Comparison of ENCODE assay signal across 27 cellular contexts in genomic region chr3:128781164-128781563, GRCh38. TPM values are rescaled to one million over a fixed set of nuclear protein-coding genes. Genes with fewer than 3 reads are reported as not detected.
DNase-seq lines count a peak whose midpoint lies in the region; ATAC-seq and TF ChIP-seq lines count a peak whose summit lies in the region.
"Had no signal": no experiment of that assay in that cellular context is flagged by ENCODE, and none has a peak within 500 bp of the region (broad histone marks: within the 10 kb centered on the region; RNA-seq: fewer than 3 reads in every experiment).

No MANE protein-coding gene starts in this region.

- DNase-seq in activated CD8-positive, alpha-beta T cell treated with anti-CD3 and anti-CD28 coated beads for 36 hours, result no peak
- no peak for DNase-seq in activated CD8-positive, alpha-beta T cell treated with anti-CD3 and anti-CD28 coated beads, Interleukin-2, amount 10 ng/mL, durations not matched to agents 7 days and 5 days
- no peak for DNase-seq in CD8-positive, alpha-beta T cell
- DNase-seq in activated naive CD8-positive, alpha-beta T cell treated with anti-CD3 and anti-CD28 coated beads for 36 hours, result no peak
- DNase-seq in Peyer's patch (no peak), NCI-H774 (lab: John Stamatoyannopoulos, UW) (no peak)
- DNase-seq in stimulated activated CD4-positive, alpha-beta T cell treated with anti-CD3 and anti-CD28 coated beads, Interleukin-4, amount 100 ng/mL, for 4 hours, result no peak
- DNase-seq: adrenal gland; AML-193; colonic mucosa; COR-L47; effector memory CD4-positive, alpha-beta T cell; foreskin melanocyte; GDM1; NCI-H1105; NCI-H1930; NCI-H345; NCI-H748 treated with DMSO at 0.1 percent for 48 hours; PC-3; right lobe of liver; stomach; transverse colon had no signal

- no peak overlapping the region for H3K4me3 ChIP-seq in CD8-positive, alpha-beta T cell (ENCODE audit: low read depth, low read length)
- no peak overlapping the region for H3K4me3 ChIP-seq in neutrophil (ENCODE audit: low read depth in 1 of 2, low read length in 1 of 2)
- H3K4me3 ChIP-seq in Peyer's patch, result no peak overlapping the region
- H3K4me3 ChIP-seq: adrenal gland, colonic mucosa, right lobe of liver, SJSA1, stomach, transverse colon had no signal

- H3K27me3 ChIP-seq in CD8-positive, alpha-beta T cell (ENCODE audit: insufficient read depth, low read length), result no peaks in the 10 kb centered on the region
- H3K27me3 ChIP-seq in neutrophil (no peaks in the 10 kb centered on the region), Peyer's patch (no peaks in the 10 kb centered on the region)
- H3K27me3 ChIP-seq: adrenal gland, colonic mucosa, right lobe of liver, SJSA1, stomach, transverse colon had no signal

- H3K4me1 Mint-ChIP-seq in activated CD8-positive, alpha-beta T cell treated with anti-CD3 and anti-CD28 coated beads for 36 hours (ENCODE audit: low read depth), result peaks cover 88% of the 10 kb centered on the region
- peaks cover 61% of the 10 kb centered on the region for H3K4me1 Mint-ChIP-seq in activated CD8-positive, alpha-beta T cell treated with anti-CD3 and anti-CD28 coated beads, Interleukin-2, amount 10 ng/mL, durations not matched to agents 7 days and 5 days (ENCODE audit: low read depth)
- H3K4me1 Mint-ChIP-seq in CD8-positive, alpha-beta T cell (ENCODE audit: low read depth), result peaks cover 83% of the 10 kb centered on the region
- H3K4me1 Mint-ChIP-seq in activated naive CD8-positive, alpha-beta T cell treated with anti-CD3 and anti-CD28 coated beads for 36 hours, result peaks cover 81% of the 10 kb centered on the region

- no peaks in the 10 kb centered on the region for H3K27me3 Mint-ChIP-seq in activated CD8-positive, alpha-beta T cell treated with anti-CD3 and anti-CD28 coated beads for 36 hours
- no peaks in the 10 kb centered on the region for H3K27me3 Mint-ChIP-seq in activated CD8-positive, alpha-beta T cell treated with anti-CD3 and anti-CD28 coated beads, Interleukin-2, amount 10 ng/mL, durations not matched to agents 7 days and 5 days (ENCODE audit: low read depth)
- H3K27me3 Mint-ChIP-seq in CD8-positive, alpha-beta T cell (ENCODE audit: low read depth), result no peaks in the 10 kb centered on the region
- no peaks in the 10 kb centered on the region for H3K27me3 Mint-ChIP-seq in activated naive CD8-positive, alpha-beta T cell treated with anti-CD3 and anti-CD28 coated beads for 36 hours

- TF ChIP-seq POLR2A in Peyer's patch (IDR thresholded peaks at IDR 0.05), result no peak

- H3K4me1 ChIP-seq in CD8-positive, alpha-beta T cell (ENCODE audit: insufficient read depth, low read length), result peaks cover 34% of the 10 kb centered on the region
- H3K4me1 ChIP-seq in neutrophil (ENCODE audit: control insufficient read depth in 1 of 2, insufficient read depth in 1 of 2, low read depth in 1 of 2, low read length in 1 of 2) (peaks cover 76 to 93% of the 10 kb centered on the region in 2 experiments), Peyer's patch (peaks cover 0 to 63% (median 0%) of the 10 kb centered on the region in 4 donors)

- POLR2A ChIA-PET in activated CD8-positive, alpha-beta T cell treated with anti-CD3 and anti-CD28 coated beads for 36 hours (lab: Charles Lee), result interaction anchor here (0.9 to 1.5 kb wide), 4 partner anchors 13 to 100 kb away, joined by 3 to 5 read pairs (median 4); no protein-coding TSS in a partner anchor
- POLR2A ChIA-PET in activated CD8-positive, alpha-beta T cell treated with anti-CD3 and anti-CD28 coated beads, Interleukin-2, amount 10 ng/mL, durations not matched to agents 7 days and 5 days (lab: Charles Lee), result no interaction called here
- POLR2A ChIA-PET in CD8-positive, alpha-beta T cell (lab: Charles Lee), result interaction anchor here (1.4 kb wide), 1 partner anchor 23 kb away, joined by 3 read pairs; no protein-coding TSS in a partner anchor

- no peak for ATAC-seq in activated CD8-positive, alpha-beta T cell treated with anti-CD3 and anti-CD28 coated beads for 36 hours
- ATAC-seq in activated CD8-positive, alpha-beta T cell treated with anti-CD3 and anti-CD28 coated beads, Interleukin-2, amount 10 ng/mL, durations not matched to agents 7 days and 5 days, result no peak
- no peak for ATAC-seq in CD8-positive, alpha-beta T cell
- ATAC-seq: esophagus mucosa, PC-3, right lobe of liver had no signal

- no peaks in the 10 kb centered on the region for H3K9me3 ChIP-seq in CD8-positive, alpha-beta T cell (ENCODE audit: low read length)
- H3K9me3 ChIP-seq in neutrophil, result no peaks in the 10 kb centered on the region
- H3K9me3 ChIP-seq in Peyer's patch, result no peaks in the 10 kb centered on the region
- H3K9me3 ChIP-seq: adrenal gland, colonic mucosa, right lobe of liver, SJSA1, stomach, transverse colon had no signal

- peak overlapping the region; percentile 14 for H3K27ac Mint-ChIP-seq in activated CD8-positive, alpha-beta T cell treated with anti-CD3 and anti-CD28 coated beads for 36 hours
- H3K27ac Mint-ChIP-seq in activated CD8-positive, alpha-beta T cell treated with anti-CD3 and anti-CD28 coated beads, Interleukin-2, amount 10 ng/mL, durations not matched to agents 7 days and 5 days, result no peak overlapping the region
- peak overlapping the region; percentile 16 for H3K27ac Mint-ChIP-seq in CD8-positive, alpha-beta T cell
- H3K27ac Mint-ChIP-seq in activated naive CD8-positive, alpha-beta T cell treated with anti-CD3 and anti-CD28 coated beads for 36 hours, result peak overlapping the region; percentile 39

- no peaks in the 10 kb centered on the region for H3K36me3 ChIP-seq in CD8-positive, alpha-beta T cell (ENCODE audit: insufficient read depth, low read length)
- no peaks in the 10 kb centered on the region for H3K36me3 ChIP-seq in neutrophil
- no peaks in the 10 kb centered on the region for H3K36me3 ChIP-seq in Peyer's patch
- H3K36me3 ChIP-seq: adrenal gland, colonic mucosa, right lobe of liver, stomach, transverse colon had no signal

- CTCF ChIA-PET in activated CD8-positive, alpha-beta T cell treated with anti-CD3 and anti-CD28 coated beads for 36 hours (lab: Charles Lee), result interaction anchor here (0.6 to 4.3 kb wide), 4 partner anchors 10 to 100 kb away, joined by 3 to 24 read pairs (median 4); no protein-coding TSS in a partner anchor
- CTCF ChIA-PET in activated CD8-positive, alpha-beta T cell treated with anti-CD3 and anti-CD28 coated beads, Interleukin-2, amount 10 ng/mL, durations not matched to agents 7 days and 5 days (lab: Charles Lee), result interaction anchor here (1.4 to 4.3 kb wide), 3 partner anchors 13 to 163 kb away, joined by 5 to 25 read pairs (median 12); no protein-coding TSS in a partner anchor
- CTCF ChIA-PET in CD8-positive, alpha-beta T cell (lab: Charles Lee), result interaction anchor here (1.4 to 3.0 kb wide), 2 partner anchors 14 to 21 kb away, joined by 5 to 28 read pairs; no protein-coding TSS in a partner anchor

- intact Hi-C loops in activated CD8-positive, alpha-beta T cell treated with anti-CD3 and anti-CD28 coated beads for 36 hours (cut with micrococcal nuclease), result no loop called here
- intact Hi-C loops in CD8-positive, alpha-beta T cell (cut with DNase I, micrococcal nuclease), result no loop called here

- no peak overlapping the region for H3K4me3 Mint-ChIP-seq in activated CD8-positive, alpha-beta T cell treated with anti-CD3 and anti-CD28 coated beads for 36 hours
- no peak overlapping the region for H3K4me3 Mint-ChIP-seq in activated CD8-positive, alpha-beta T cell treated with anti-CD3 and anti-CD28 coated beads, Interleukin-2, amount 10 ng/mL, durations not matched to agents 7 days and 5 days
- H3K4me3 Mint-ChIP-seq in CD8-positive, alpha-beta T cell, result no peak overlapping the region
- H3K4me3 Mint-ChIP-seq in activated naive CD8-positive, alpha-beta T cell treated with anti-CD3 and anti-CD28 coated beads for 36 hours, result no peak overlapping the region
- H3K4me3 Mint-ChIP-seq: nephron had no signal

- H3K36me3 Mint-ChIP-seq in activated CD8-positive, alpha-beta T cell treated with anti-CD3 and anti-CD28 coated beads for 36 hours (ENCODE audit: low read depth), result peaks cover 17% of the 10 kb centered on the region
- peaks cover 17% of the 10 kb centered on the region for H3K36me3 Mint-ChIP-seq in activated CD8-positive, alpha-beta T cell treated with anti-CD3 and anti-CD28 coated beads, Interleukin-2, amount 10 ng/mL, durations not matched to agents 7 days and 5 days (ENCODE audit: low read depth)
- H3K36me3 Mint-ChIP-seq in CD8-positive, alpha-beta T cell, result peaks cover 6% of the 10 kb centered on the region
- peaks cover 31% of the 10 kb centered on the region for H3K36me3 Mint-ChIP-seq in activated naive CD8-positive, alpha-beta T cell treated with anti-CD3 and anti-CD28 coated beads for 36 hours

- no peaks in the 10 kb centered on the region for H3K9me3 Mint-ChIP-seq in activated CD8-positive, alpha-beta T cell treated with anti-CD3 and anti-CD28 coated beads for 36 hours
- H3K9me3 Mint-ChIP-seq in activated CD8-positive, alpha-beta T cell treated with anti-CD3 and anti-CD28 coated beads, Interleukin-2, amount 10 ng/mL, durations not matched to agents 7 days and 5 days (ENCODE audit: insufficient read depth), result no peaks in the 10 kb centered on the region
- H3K9me3 Mint-ChIP-seq in CD8-positive, alpha-beta T cell, result no peaks in the 10 kb centered on the region
- no peaks in the 10 kb centered on the region for H3K9me3 Mint-ChIP-seq in activated naive CD8-positive, alpha-beta T cell treated with anti-CD3 and anti-CD28 coated beads for 36 hours
- H3K9me3 Mint-ChIP-seq: nephron had no signal

- no peak for TF ChIP-seq CTCF in activated CD8-positive, alpha-beta T cell treated with anti-CD3 and anti-CD28 coated beads for 36 hours (IDR thresholded peaks at IDR 0.05)
- no peak for TF ChIP-seq CTCF in CD8-positive, alpha-beta T cell (IDR thresholded peaks at IDR 0.05)
- no peak for TF ChIP-seq CTCF in neutrophil (IDR thresholded peaks at IDR 0.05)
- TF ChIP-seq CTCF in Peyer's patch (IDR thresholded peaks at IDR 0.05), result no peak

- H3K27ac ChIP-seq in CD8-positive, alpha-beta T cell (ENCODE audit: low read depth, low read length), result no peak overlapping the region
- H3K27ac ChIP-seq in neutrophil (peak overlapping the region; percentile 83), Peyer's patch (peak overlapping the region in 1 of 4 donors; percentile 15)
- H3K27ac ChIP-seq: adrenal gland, parathyroid adenoma, right lobe of liver, SJSA1, stomach had no signal

RNA-seq across cellular contexts. Expression of gene RAB7A, which starts 55.2 kb away (rescaled TPM):
- total RNA-seq in activated CD8-positive, alpha-beta T cell treated with anti-CD3 and anti-CD28 coated beads for 36 hours, result 100 to 1,000 TPM; 304 to 322 TPM
- 100 to 1,000 TPM; 256 to 269 TPM for total RNA-seq in activated CD8-positive, alpha-beta T cell treated with anti-CD3 and anti-CD28 coated beads, Interleukin-2, amount 10 ng/mL, durations not matched to agents 7 days and 5 days
- 100 to 1,000 TPM; 130 to 134 TPM for total RNA-seq in CD8-positive, alpha-beta T cell
- total RNA-seq in activated naive CD8-positive, alpha-beta T cell treated with anti-CD3 and anti-CD28 coated beads for 36 hours, result 100 to 1,000 TPM; 260 to 278 TPM
- total RNA-seq in Peyer's patch, result 100 to 1,000 TPM in 2 of 4 donors, 10 to 100 TPM in 2; 96.6 to 116 (median 99.4) TPM
